In genomic region chr5:105530716-105531261, GRCh38 we compare ENCODE assay signal across 14 cellular contexts.
A peak's percentile ranks its signal among the peaks of the same experiment; 100 is the strongest.
DNase-seq lines count a peak whose midpoint lies in the region; ATAC-seq and TF ChIP-seq lines count a peak whose summit lies in the region.
"Had no signal": no experiment of that assay in that cellular context is flagged by ENCODE, and none has a peak within 500 bp of the region (broad histone marks: within the 10 kb centered on the region; RNA-seq: fewer than 3 reads in every experiment).

No MANE protein-coding gene starts in this region.

- H2AFZ ChIP-seq in trophoblast cell (ENCODE audit: insufficient read depth, low read length, poor library complexity) = no peak overlapping the region
- H2AFZ ChIP-seq: GM23248 had no signal

- DNase-seq in WTC11 (ENCODE audit: low spot score) (no peak), epithelial cell of prostate (ENCODE audit: low read depth, low spot score) (no peak), trophoblast cell (peak; percentile 52 to 74), epidermal melanocyte (ENCODE audit: insufficient read length, low spot score) (no peak), NCI-H1092 (lab: John Stamatoyannopoulos, UW) (no peak)
- no peak for DNase-seq in stimulated activated CD4-positive, alpha-beta T cell treated with anti-CD3 and anti-CD28 coated beads, Interleukin-15, amount 100 ng/mL, for 24 hours
- DNase-seq: ACHN; C1 segment of cervical spinal cord; CD4-positive, alpha-beta T cell; DMS79; GM23248; H9 had no signal

- no peak overlapping the region for H3K27ac Mint-ChIP-seq in WTC11
- H3K27ac Mint-ChIP-seq: B cell; CD4-positive, alpha-beta T cell had no signal

- H4K91ac ChIP-seq in trophoblast cell (ENCODE audit: low read depth, low read length) = no peak overlapping the region

- no peak overlapping the region for H3K14ac ChIP-seq in trophoblast cell (ENCODE audit: low read length)

- H2BK12ac ChIP-seq in trophoblast cell (ENCODE audit: low read length) = no peak overlapping the region

- H3K4ac ChIP-seq in trophoblast cell (ENCODE audit: low read depth, low read length) = no peak overlapping the region

- H3K4me3 ChIP-seq in HEK293 (ENCODE audit: low read depth, low read length) (no peak overlapping the region), trophoblast cell (ENCODE audit: low read depth, low read length) (no peak overlapping the region)
- H3K4me3 ChIP-seq: GM23248 had no signal

- no peak overlapping the region for H2AK5ac ChIP-seq in trophoblast cell (ENCODE audit: low read length)

- no CpG with 5 or more reads among the region's 3 CpGs for WGBS in trophoblast cell (ENCODE audit: extremely low coverage, insufficient coverage, insufficient read length)

- no peaks in the 10 kb centered on the region for H3K4me1 ChIP-seq in HEK293 (ENCODE audit: control insufficient read depth, insufficient read depth, low read length)
- no peaks in the 10 kb centered on the region for H3K4me1 ChIP-seq in trophoblast cell (ENCODE audit: control insufficient read depth in 1 of 2, insufficient read depth in 2 of 2, low read length in 2 of 2)

- H3K27ac ChIP-seq in HEK293 (ENCODE audit: extremely low read depth, low read depth, low read length) = no peak overlapping the region
- peak overlapping the region; percentile 11 for H3K27ac ChIP-seq in epithelial cell of prostate
- H3K27ac ChIP-seq in trophoblast cell (ENCODE audit: low read depth, low read length) = no peak overlapping the region
- H3K27ac ChIP-seq: GM23248 had no signal

- no peaks in the 10 kb centered on the region for H3K79me1 ChIP-seq in trophoblast cell (ENCODE audit: low read length)

- H4K8ac ChIP-seq in trophoblast cell (ENCODE audit: low read depth, low read length) = no peak overlapping the region

- no peak overlapping the region for H3K4me3 Mint-ChIP-seq in WTC11
- H3K4me3 Mint-ChIP-seq: B cell; CD4-positive, alpha-beta T cell; H9 had no signal

- no peaks in the 10 kb centered on the region for H3K27me3 ChIP-seq in trophoblast cell (ENCODE audit: insufficient read depth, low read length)

- no peak overlapping the region for H4K12ac ChIP-seq in trophoblast cell (ENCODE audit: low read depth, low read length)

- H3K36me3 ChIP-seq in HEK293 (ENCODE audit: control insufficient read depth in 2 of 2, insufficient read depth in 1 of 2, low read length in 2 of 2) (no peaks in the 10 kb centered on the region), trophoblast cell (ENCODE audit: control insufficient read depth in 1 of 2, insufficient read depth in 2 of 2, low read length in 2 of 2) (no peaks in the 10 kb centered on the region)

- TF ChIP-seq CTCF in HEK293 (tag by site-specific recombination; IDR thresholded peaks at IDR 0.05) (no peak), WTC11 (IDR thresholded peaks at IDR 0.05) (no peak)

- H3K4me1 Mint-ChIP-seq in WTC11 = no peaks in the 10 kb centered on the region
- H3K4me1 Mint-ChIP-seq: B cell, H9 had no signal

- no peak overlapping the region for H3K9ac ChIP-seq in trophoblast cell (ENCODE audit: low read length)
- H3K9ac ChIP-seq: GM23248 had no signal

- no peak overlapping the region for H3K23ac ChIP-seq in trophoblast cell (ENCODE audit: low read length)

- peaks cover 53% of the 10 kb centered on the region for H3K9me3 Mint-ChIP-seq in WTC11

- no peaks in the 10 kb centered on the region for H3K27me3 Mint-ChIP-seq in WTC11 (ENCODE audit: low read depth)
- H3K27me3 Mint-ChIP-seq: B cell; CD4-positive, alpha-beta T cell had no signal

- H2BK120ac ChIP-seq in trophoblast cell (ENCODE audit: insufficient read depth, low read length, poor library complexity) = no peak overlapping the region

- H2BK5ac ChIP-seq in trophoblast cell (ENCODE audit: low read depth, low read length, poor library complexity) = no peak overlapping the region

- no peak overlapping the region for H3K18ac ChIP-seq in trophoblast cell (ENCODE audit: low read length)

- ATAC-seq in WTC11 = no peak

- H3K36me3 Mint-ChIP-seq in WTC11 = peaks cover 29% of the 10 kb centered on the region

- no peak overlapping the region for H3K4me2 ChIP-seq in trophoblast cell (ENCODE audit: low read length)

- H3K9me3 ChIP-seq in HEK293 (ENCODE audit: control insufficient read depth, insufficient read depth, low read depth, low read length) = no peaks in the 10 kb centered on the region
- peaks cover 2% of the 10 kb centered on the region for H3K9me3 ChIP-seq in trophoblast cell (ENCODE audit: insufficient read depth, low read depth, low read length)

- POLR2A ChIA-PET in HEK293 (lab: Yijun Ruan, JAX) = no interaction called here
- POLR2A ChIA-PET in WTC11 (lab: Charles Lee) = no interaction called here

- CTCF ChIA-PET in HEK293 (lab: Yijun Ruan, JAX) = no interaction called here
- CTCF ChIA-PET in WTC11 (lab: Charles Lee) = no interaction called here

- no peaks in the 10 kb centered on the region for H3K79me2 ChIP-seq in trophoblast cell (ENCODE audit: control insufficient read depth, insufficient read depth, low read length, poor library complexity)

TF ChIP-seq in HEK293, 187 proteins besides CTCF, POLR2A, EP300 and RAD21:
- peak; percentile 47 for TF ChIP-seq SETDB1 (IDR thresholded peaks at IDR 0.05; ENCODE audit: insufficient read length, low read length)
- no peak for TF ChIP-seq ZSCAN23 (tag by site-specific recombination; IDR thresholded peaks at IDR 0.05)

TF ChIP-seq in WTC11, 78 proteins besides CTCF, POLR2A, EP300 and RAD21:
- TF ChIP-seq ATF3 (CRISPR knock-in tag; conservative IDR thresholded peaks at IDR 0.05) (no peak), ZNF317 (CRISPR knock-in tag; IDR thresholded peaks at IDR 0.05; ENCODE audit: borderline replicate concordance, low read depth) (peak; percentile 92)

Comparison
In these comparisons a context has a peak if more than half of its experiments do, and no peak if none do; other contexts are left out.
1. DNase-seq: peak in trophoblast cell (2 of 2); none in WTC11 (single experiment), epithelial cell of prostate (single experiment), epidermal melanocyte (single experiment), NCI-H1092 (single experiment) and stimulated activated CD4-positive, alpha-beta T cell treated with anti-CD3 and anti-CD28 coated beads, Interleukin-15, amount 100 ng/mL, for 24 hours (single experiment).